Comparison of ENCODE assay signal across 15 cellular contexts in genomic region chr7:54960517-54960916, GRCh38. TPM values are rescaled to one million over a fixed set of nuclear protein-coding genes. Genes with fewer than 3 reads are reported as not detected.
DNase-seq lines count a peak whose midpoint lies in the region; ATAC-seq, FAIRE-seq and TF ChIP-seq lines count a peak whose summit lies in the region.
"Had no signal": no experiment of that assay in that cellular context is flagged by ENCODE, and none has a peak within 500 bp of the region (broad histone marks: within the 10 kb centered on the region; RNA-seq: fewer than 3 reads in every experiment).

No MANE protein-coding gene starts in this region.

- no peak for TF ChIP-seq CTCF in bronchial epithelial cell (IDR thresholded peaks at IDR 0.05; ENCODE audit: insufficient read depth, low read length, severe bottlenecking)

- H3K9me3 Mint-ChIP-seq in activated T-cell treated with anti-CD3 and anti-CD28 coated beads, Interleukin-2, amount 50 U/mL, for 4 hours, result no peaks in the 10 kb centered on the region

- H3K79me2 ChIP-seq in mesendoderm (ENCODE audit: control insufficient read depth, insufficient read depth, low read length), result no peaks in the 10 kb centered on the region

- H3K27me3 Mint-ChIP-seq in activated T-cell treated with anti-CD3 and anti-CD28 coated beads, Interleukin-2, amount 50 U/mL, for 4 hours (ENCODE audit: low read depth), result peaks cover 16% of the 10 kb centered on the region
- H3K27me3 Mint-ChIP-seq: stimulated activated naive CD8-positive, alpha-beta T cell treated with anti-CD3 and anti-CD28 coated beads, Interleukin-15, Interleukin-2, amounts not matched to agents 100 ng/mL and 50 ng/mL, for 24 hours had no signal

- no peak overlapping the region for H2AK5ac ChIP-seq in mesendoderm (ENCODE audit: low read length)

- WGBS in mesendoderm (ENCODE audit: extremely low coverage, insufficient coverage, low lambda C conversion rate), result no CpG with 5 or more reads among the region's 3 CpGs

- H3K79me1 ChIP-seq in mesendoderm (ENCODE audit: low read length), result no peaks in the 10 kb centered on the region

- H3K4ac ChIP-seq in mesendoderm (ENCODE audit: low read depth, low read length), result no peak overlapping the region

- H2BK120ac ChIP-seq in mesendoderm (ENCODE audit: low read depth, low read length), result no peak overlapping the region

- no peaks in the 10 kb centered on the region for H3K36me3 Mint-ChIP-seq in activated T-cell treated with anti-CD3 and anti-CD28 coated beads, Interleukin-2, amount 50 U/mL, for 4 hours (ENCODE audit: insufficient read depth)
- H3K36me3 Mint-ChIP-seq: CD14-positive monocyte had no signal

- FAIRE-seq in bronchial epithelial cell (lab: Jason Lieb, UNC), result no peak
- FAIRE-seq: endometrium had no signal

- no peaks in the 10 kb centered on the region for H3K36me3 ChIP-seq in MG63
- no peaks in the 10 kb centered on the region for H3K36me3 ChIP-seq in bronchial epithelial cell (ENCODE audit: control insufficient read depth, insufficient read depth, low read length)
- H3K36me3 ChIP-seq in mesendoderm (ENCODE audit: control insufficient read depth, insufficient read depth, low read length), result no peaks in the 10 kb centered on the region

- H3K18ac ChIP-seq in mesendoderm (ENCODE audit: low read length), result no peak overlapping the region

- H4K8ac ChIP-seq in mesendoderm (ENCODE audit: low read depth, low read length), result no peak overlapping the region

- H3K23ac ChIP-seq in mesendoderm (ENCODE audit: low read length), result no peak overlapping the region

- H3K9ac ChIP-seq in mesendoderm (ENCODE audit: low read length), result no peak overlapping the region

- H4K5ac ChIP-seq in mesendoderm (ENCODE audit: low read length), result no peak overlapping the region

- DNase-seq in MG63, result peak; percentile 23
- peak; percentile 85 for DNase-seq in bronchial epithelial cell (ENCODE audit: low read depth)
- peak; percentile 2 for DNase-seq in mesendoderm
- DNase-seq in C1 segment of cervical spinal cord (lab: John Stamatoyannopoulos, UW), result no peak
- no peak for DNase-seq in NCI-H2196 treated with DMSO at 0.1 percent for 48 hours (lab: John Stamatoyannopoulos, UW; ENCODE audit: unreplicated experiment)
- no peak for DNase-seq in MV-4-11 (lab: John Stamatoyannopoulos, UW)
- DNase-seq in activated T-cell treated with anti-CD3 and anti-CD28 coated beads, Interleukin-2, amount 50 U/mL, for 4 hours, result no peak
- DNase-seq: activated CD8-positive, alpha-beta memory T cell treated with anti-CD3 and anti-CD28 coated beads for 24 hours; caudate nucleus; NCI-H187; SIG-M5 had no signal

- H3K4me2 ChIP-seq in mesendoderm (ENCODE audit: low read length), result no peak overlapping the region

- H3K4me3 ChIP-seq in MG63, result no peak overlapping the region
- H3K4me3 ChIP-seq in bronchial epithelial cell (ENCODE audit: low read depth, low read length), result no peak overlapping the region
- no peak overlapping the region for H3K4me3 ChIP-seq in mesendoderm (ENCODE audit: low read length)

- no peaks in the 10 kb centered on the region for H3K27me3 ChIP-seq in MG63
- no peaks in the 10 kb centered on the region for H3K27me3 ChIP-seq in bronchial epithelial cell (ENCODE audit: control insufficient read depth, insufficient read depth, low read length)
- no peaks in the 10 kb centered on the region for H3K27me3 ChIP-seq in mesendoderm (ENCODE audit: insufficient read depth, low read length, poor library complexity)

- no peak overlapping the region for H3K27ac ChIP-seq in mesendoderm (ENCODE audit: low read depth, low read length)

- no peak overlapping the region for H3K4me3 Mint-ChIP-seq in activated T-cell treated with anti-CD3 and anti-CD28 coated beads, Interleukin-2, amount 50 U/mL, for 4 hours
- H3K4me3 Mint-ChIP-seq: CD14-positive monocyte; stimulated activated naive CD8-positive, alpha-beta T cell treated with anti-CD3 and anti-CD28 coated beads, Interleukin-15, Interleukin-2, amounts not matched to agents 100 ng/mL and 50 ng/mL, for 24 hours had no signal

- H3K4me1 Mint-ChIP-seq in activated T-cell treated with anti-CD3 and anti-CD28 coated beads, Interleukin-2, amount 50 U/mL, for 4 hours (ENCODE audit: low read depth), result no peaks in the 10 kb centered on the region
- H3K4me1 Mint-ChIP-seq: CD14-positive monocyte had no signal

- H3K4me1 ChIP-seq in mesendoderm (ENCODE audit: control insufficient read depth, low read depth, low read length), result no peaks in the 10 kb centered on the region

- ATAC-seq in GM21786 (IDR thresholded peaks at IDR 0.05; ENCODE audit: unreplicated experiment), result peak; percentile 61
- ATAC-seq in activated T-cell treated with anti-CD3 and anti-CD28 coated beads, Interleukin-2, amount 50 U/mL, for 4 hours, result no peak

- H2BK5ac ChIP-seq in mesendoderm (ENCODE audit: low read length), result no peak overlapping the region

- no peak overlapping the region for H2BK15ac ChIP-seq in mesendoderm (replicated peaks; ENCODE audit: low read depth)

- H3K9me3 ChIP-seq in MG63, result no peaks in the 10 kb centered on the region

- H3K56ac ChIP-seq in mesendoderm (ENCODE audit: low read length), result no peak overlapping the region

RNA-seq across cellular contexts. Expression of gene EGFR, which starts 58.3 kb away (rescaled TPM):
- 20.3 and 21.0 TPM in 2 replicates for total RNA-seq in MG63 (2014; rRNA removed; shearing (Covaris generic); ENCODE audit: low replicate concordance)
- 114 and 137 TPM in 2 replicates for total RNA-seq in bronchial epithelial cell
- 1.1 TPM for polyA plus RNA-seq in mesendoderm (2013, experiment 1 of 2)
- polyA plus RNA-seq in mesendoderm (2013, experiment 2 of 2), result 1.0 TPM
- under 1 TPM; 0.11 to 0.30 (median 0.26) TPM for total RNA-seq in activated T-cell treated with anti-CD3 and anti-CD28 coated beads, Interleukin-2, amount 50 U/mL, for 4 hours
- polyA plus RNA-seq: CD14-positive monocyte had no signal

Comparison
In these comparisons a context has a peak if more than half of its experiments do, and no peak if none do; other contexts are left out.
1. DNase-seq: peak in MG63 (single experiment), bronchial epithelial cell (single experiment) and mesendoderm (single experiment); none in C1 segment of cervical spinal cord (0 of 14), NCI-H2196 treated with DMSO at 0.1 percent for 48 hours (single experiment), MV-4-11 (single experiment) and activated T-cell treated with anti-CD3 and anti-CD28 coated beads, Interleukin-2, amount 50 U/mL, for 4 hours (single experiment).
2. RNA of gene EGFR, which starts 58.3 kb away (total RNA-seq): 114 to 137 TPM in bronchial epithelial cell and 20.3 to 21.0 TPM in MG63; 0.11 to 0.30 TPM in activated T-cell treated with anti-CD3 and anti-CD28 coated beads, Interleukin-2, amount 50 U/mL, for 4 hours; every median in the first group is over 10 times any median in the second.